Comparison of ENCODE assay signal across 16 cellular contexts in the genomic region with DNA sequence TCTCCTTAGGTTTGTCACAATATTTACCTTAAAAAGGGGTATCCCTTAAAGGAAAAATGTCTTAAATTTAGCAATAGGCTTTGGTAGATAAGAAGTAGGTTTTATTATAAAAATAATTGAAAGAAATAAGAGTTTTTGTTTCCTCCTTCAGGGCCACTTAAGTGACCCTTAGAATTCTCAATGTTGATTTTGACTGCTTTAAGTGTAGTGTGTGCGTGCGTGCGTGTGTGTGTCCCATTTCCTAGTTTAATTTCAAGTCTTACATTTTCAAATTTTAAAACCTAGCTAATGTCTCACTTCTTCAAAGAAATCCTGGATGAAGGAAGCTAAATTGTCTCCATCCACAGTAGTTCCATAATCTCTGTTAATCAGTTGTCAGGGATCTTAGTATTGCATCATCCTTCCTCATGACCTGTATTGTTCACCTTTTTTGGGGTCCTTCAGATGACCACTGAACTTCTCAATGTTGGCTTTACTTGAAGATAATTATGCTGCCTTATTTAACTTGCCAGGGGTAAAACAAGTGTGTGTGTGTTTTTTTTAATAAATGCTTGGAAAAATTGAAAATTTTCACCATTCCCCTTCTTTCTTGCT. TPM values are rescaled to one million over a fixed set of nuclear protein-coding genes. Genes with fewer than 3 reads are reported as not detected.
DNase-seq lines count a peak whose midpoint lies in the region; ATAC-seq and TF ChIP-seq lines count a peak whose summit lies in the region.
"Had no signal": no experiment of that assay in that cellular context is flagged by ENCODE, and none has a peak within 500 bp of the region (broad histone marks: within the 10 kb centered on the region; RNA-seq: fewer than 3 reads in every experiment).

No MANE protein-coding gene starts in this region.

- H3K4me2 ChIP-seq in IMR-90 (ENCODE audit: low read depth, low read length) (no peak overlapping the region), H9 (ENCODE audit: insufficient read depth, insufficient read length, low read length) (no peak overlapping the region)
- H3K4me2 ChIP-seq: BLaER1 had no signal

- BruUV-seq in IMR-90 (replicated peaks; lab: Mats Ljungman, UMichigan) = no TSS peak

- H3K4me3 Mint-ChIP-seq in activated CD4-positive, alpha-beta T cell treated with anti-CD3 and anti-CD28 coated beads for 36 hours = no peak overlapping the region
- no peak overlapping the region for H3K4me3 Mint-ChIP-seq in activated CD4-positive, alpha-beta T cell treated with anti-CD3 and anti-CD28 coated beads, Interleukin-2, amount 10 ng/mL, durations not matched to agents 24 days and 14 days
- no peak overlapping the region for H3K4me3 Mint-ChIP-seq in H9
- H3K4me3 Mint-ChIP-seq: CD8-positive, alpha-beta memory T cell had no signal

- H3T11ph ChIP-seq in H9 (ENCODE audit: low read length) = no peak overlapping the region

- H2BK15ac ChIP-seq in IMR-90 (ENCODE audit: low read depth, low read length) (no peak overlapping the region), H9 (ENCODE audit: low read depth, low read length) (no peak overlapping the region)

- H3K4me1 ChIP-seq in IMR-90 (ENCODE audit: control insufficient read depth, insufficient read depth, low read length) (no peaks in the 10 kb centered on the region), lung (ENCODE audit: control insufficient read depth in 2 of 2, insufficient read depth in 2 of 2, low read length in 2 of 2) (no peaks in the 10 kb centered on the region), upper lobe of right lung (no peaks in the 10 kb centered on the region), H9 (ENCODE audit: insufficient read depth, low read length) (no peaks in the 10 kb centered on the region)
- H3K4me1 ChIP-seq: BLaER1, Caco-2 had no signal

- no peak for TF ChIP-seq POLR2A in IMR-90 (IDR thresholded peaks at IDR 0.05; ENCODE audit: low read depth, low read length)

- no peak overlapping the region for H3K9ac ChIP-seq in IMR-90 (ENCODE audit: low read depth, low read length)
- H3K9ac ChIP-seq in H9 (ENCODE audit: extremely low read depth, insufficient read length, low read length) = no peak overlapping the region
- H3K9ac ChIP-seq: BLaER1 had no signal

- H4K5ac ChIP-seq in IMR-90 (ENCODE audit: low read depth, low read length) (no peak overlapping the region), H9 (ENCODE audit: insufficient read length, low read depth, low read length) (no peak overlapping the region)

- H3K18ac ChIP-seq in IMR-90 (ENCODE audit: low read depth, low read length) (no peak overlapping the region), H9 (ENCODE audit: insufficient read length, low read depth, low read length) (no peak overlapping the region)

- H2AK9ac ChIP-seq in IMR-90 (replicated peaks; ENCODE audit: low read depth, low read length, poor library complexity) = no peak overlapping the region

- peak overlapping the region; percentile 10 for H3K27ac Mint-ChIP-seq in activated CD4-positive, alpha-beta T cell treated with anti-CD3 and anti-CD28 coated beads for 36 hours
- H3K27ac Mint-ChIP-seq in activated CD4-positive, alpha-beta T cell treated with anti-CD3 and anti-CD28 coated beads, Interleukin-2, amount 10 ng/mL, durations not matched to agents 24 days and 14 days = no peak overlapping the region
- H3K27ac Mint-ChIP-seq in H9 = peak overlapping the region in 1 of 3 experiments; percentile 53; a peak in 1 of 7 replicates
- H3K27ac Mint-ChIP-seq: CD8-positive, alpha-beta memory T cell had no signal

- no peak for ATAC-seq in activated CD4-positive, alpha-beta T cell treated with anti-CD3 and anti-CD28 coated beads for 36 hours
- no peak for ATAC-seq in IMR-90 (ENCODE audit: low read depth)
- peak; percentile 62 for ATAC-seq in lung (ENCODE audit: insufficient read depth, low FRiP score)
- ATAC-seq in upper lobe of right lung = peak; percentile 36
- ATAC-seq: HCT116 had no signal

- H2BK12ac ChIP-seq in H9 (ENCODE audit: insufficient read length, low read depth, low read length) = no peak overlapping the region

- no peaks in the 10 kb centered on the region for H3K23me2 ChIP-seq in H9 (ENCODE audit: insufficient read length, low read depth, low read length, poor library complexity, severe bottlenecking)

- no peak overlapping the region for H2BK5ac ChIP-seq in IMR-90 (ENCODE audit: low read depth, low read length, poor library complexity, severe bottlenecking)
- H2BK5ac ChIP-seq in H9 (ENCODE audit: insufficient read length, low read length) = no peak overlapping the region

- no peaks in the 10 kb centered on the region for H3K79me2 ChIP-seq in H9 (ENCODE audit: insufficient read depth, low read length)

- in situ Hi-C loops in IMR-90 (cut with MboI; ENCODE audit: low sequenced_read_pairs) = no loop called here

- CTCF ChIA-PET in activated CD4-positive, alpha-beta T cell treated with anti-CD3 and anti-CD28 coated beads for 36 hours (lab: Charles Lee) = interaction anchor here (0.8 kb wide), 1 partner anchor 36 kb away, joined by 3 read pairs; no protein-coding TSS in a partner anchor
- CTCF ChIA-PET in IMR-90 (lab: Yijun Ruan, JAX) = no interaction called here

- H3K14ac ChIP-seq in IMR-90 (replicated peaks; ENCODE audit: low read depth, low read length) (no peak overlapping the region), H9 (ENCODE audit: insufficient read depth, low read length) (no peak overlapping the region)

- H3K56ac ChIP-seq in IMR-90 (ENCODE audit: extremely low read depth, insufficient read depth, low read length) (no peak overlapping the region), H9 (ENCODE audit: insufficient read length, low read depth, low read length) (no peak overlapping the region)

- no peak overlapping the region for H4K91ac ChIP-seq in IMR-90 (ENCODE audit: insufficient read depth, low read depth, low read length)
- H4K91ac ChIP-seq in H9 (ENCODE audit: insufficient read length, low read depth, low read length) = no peak overlapping the region

- H2AFZ ChIP-seq in IMR-90 (replicated peaks; ENCODE audit: low read length, poor library complexity) (no peak overlapping the region), H9 (ENCODE audit: low read length) (no peak overlapping the region)

- H3K23ac ChIP-seq in IMR-90 (ENCODE audit: low read depth, low read length) = no peak overlapping the region
- H3K23ac ChIP-seq in H9 (ENCODE audit: insufficient read length, low read depth, low read length) = no peak overlapping the region

- H3K36me3 Mint-ChIP-seq in activated CD4-positive, alpha-beta T cell treated with anti-CD3 and anti-CD28 coated beads for 36 hours (ENCODE audit: low read depth) = no peaks in the 10 kb centered on the region
- no peaks in the 10 kb centered on the region for H3K36me3 Mint-ChIP-seq in activated CD4-positive, alpha-beta T cell treated with anti-CD3 and anti-CD28 coated beads, Interleukin-2, amount 10 ng/mL, durations not matched to agents 24 days and 14 days (ENCODE audit: low read depth)
- peaks cover 0 to 6% (median 2%) of the 10 kb centered on the region in 3 experiments; a peak in 2 of 7 replicates for H3K36me3 Mint-ChIP-seq in H9 (ENCODE audit: insufficient read depth in 1 of 3, low read depth in 3 of 3)
- H3K36me3 Mint-ChIP-seq: CD8-positive, alpha-beta memory T cell had no signal

- H3K27me3 Mint-ChIP-seq in activated CD4-positive, alpha-beta T cell treated with anti-CD3 and anti-CD28 coated beads for 36 hours = no peaks in the 10 kb centered on the region
- peaks cover 9% of the 10 kb centered on the region for H3K27me3 Mint-ChIP-seq in activated CD4-positive, alpha-beta T cell treated with anti-CD3 and anti-CD28 coated beads, Interleukin-2, amount 10 ng/mL, durations not matched to agents 24 days and 14 days
- no peaks in the 10 kb centered on the region; the same call in 1 of the 2 replicates for H3K27me3 Mint-ChIP-seq in H9 (ENCODE audit: low read depth)

- H3K9me1 ChIP-seq in IMR-90 (ENCODE audit: insufficient read depth, low read length) = no peaks in the 10 kb centered on the region

- H3K4ac ChIP-seq in IMR-90 (ENCODE audit: low read depth, low read length) = no peak overlapping the region
- H3K4ac ChIP-seq in H9 (ENCODE audit: low read depth, low read length) = no peak overlapping the region

- intact Hi-C loops in activated CD4-positive, alpha-beta T cell treated with anti-CD3 and anti-CD28 coated beads for 36 hours (cut with DNase I, micrococcal nuclease) = no loop called here
- intact Hi-C loops in activated CD4-positive, alpha-beta T cell treated with anti-CD3 and anti-CD28 coated beads, Interleukin-2, amount 10 ng/mL, durations not matched to agents 24 days and 14 days (cut with micrococcal nuclease) = no loop called here
- intact Hi-C loops in IMR-90 (cut with micrococcal nuclease) = no loop called here
- intact Hi-C loops in upper lobe of right lung (cut with DNase I) = no loop called here

- H4K8ac ChIP-seq in IMR-90 (ENCODE audit: low read depth in 2 of 2, low read length in 2 of 2) (no peak overlapping the region), H9 (replicated peaks; ENCODE audit: insufficient read length, low read depth, low read length) (no peak overlapping the region)

- H3K27me3 ChIP-seq in IMR-90 (ENCODE audit: control insufficient read depth, insufficient read depth, low read length) = no peaks in the 10 kb centered on the region
- H3K27me3 ChIP-seq in lung (ENCODE audit: control insufficient read depth, insufficient read depth) = no peaks in the 10 kb centered on the region
- H3K27me3 ChIP-seq in upper lobe of right lung = no peaks in the 10 kb centered on the region
- no peaks in the 10 kb centered on the region for H3K27me3 ChIP-seq in H9 (ENCODE audit: insufficient read depth, low read length)
- H3K27me3 ChIP-seq: BLaER1 had no signal

- peaks cover 4% of the 10 kb centered on the region for H3K9me3 Mint-ChIP-seq in activated CD4-positive, alpha-beta T cell treated with anti-CD3 and anti-CD28 coated beads for 36 hours (ENCODE audit: low read depth)
- peaks cover 6% of the 10 kb centered on the region for H3K9me3 Mint-ChIP-seq in activated CD4-positive, alpha-beta T cell treated with anti-CD3 and anti-CD28 coated beads, Interleukin-2, amount 10 ng/mL, durations not matched to agents 24 days and 14 days
- peaks cover 3% of the 10 kb centered on the region in 2 experiments; a peak in 3 of 5 replicates for H3K9me3 Mint-ChIP-seq in H9

- H2BK120ac ChIP-seq in IMR-90 (ENCODE audit: low read depth, low read length) (no peak overlapping the region), H9 (ENCODE audit: low read depth, low read length, poor library complexity, severe bottlenecking) (no peak overlapping the region)

- POLR2A ChIA-PET in activated CD4-positive, alpha-beta T cell treated with anti-CD3 and anti-CD28 coated beads for 36 hours (lab: Charles Lee) = interaction anchor here (0.7 kb wide), 1 partner anchor 1427 kb away, joined by 5 read pairs; no protein-coding TSS in a partner anchor
- POLR2A ChIA-PET in IMR-90 (lab: Charles Lee; ENCODE audit: unreplicated experiment) = no interaction called here

- no peaks in the 10 kb centered on the region for H4K20me1 ChIP-seq in IMR-90 (ENCODE audit: insufficient read depth, low read length)
- H4K20me1 ChIP-seq in H9 (ENCODE audit: control insufficient read depth, insufficient read depth, insufficient read length) = no peaks in the 10 kb centered on the region
- H4K20me1 ChIP-seq: BLaER1 had no signal

- no peak for TF ChIP-seq RAD21 in IMR-90 (IDR thresholded peaks at IDR 0.05; ENCODE audit: low read length)

- H3K4me3 ChIP-seq in IMR-90 (ENCODE audit: insufficient read depth, low read depth, low read length) = no peak overlapping the region
- no peak overlapping the region for H3K4me3 ChIP-seq in lung
- H3K4me3 ChIP-seq in upper lobe of right lung = no peak overlapping the region
- H3K4me3 ChIP-seq: BLaER1 had no signal

- no CpG with 5 or more reads among the region's 3 CpGs for WGBS in IMR-90 (ENCODE audit: extremely low coverage in 2 of 2, insufficient read length in 1 of 2), 2 experiments
- WGBS in lung, 2 donors = 65 to 88% methylated on average over 3 of the region's 3 CpGs
- WGBS in H9 (ENCODE audit: extremely low coverage, insufficient read length, low lambda C conversion rate) = no CpG with 5 or more reads among the region's 3 CpGs

- TF ChIP-seq CTCF in IMR-90 (conservative IDR thresholded peaks at IDR 0.05; ENCODE audit: low read depth, low read length) (no peak), lung (IDR thresholded peaks at IDR 0.05; ENCODE audit: control extremely low read depth, extremely low read depth) (no peak), upper lobe of right lung (IDR thresholded peaks at IDR 0.05) (no peak), H9 (conservative IDR thresholded peaks at IDR 0.05) (no peak)

- H2BK20ac ChIP-seq in IMR-90 (ENCODE audit: low read depth, low read length) (no peak overlapping the region), H9 (ENCODE audit: low read depth, low read length, poor library complexity, severe bottlenecking) (no peak overlapping the region)

- H3K9me3 ChIP-seq in IMR-90 (ENCODE audit: control insufficient read depth, insufficient read depth, low read length) = no peaks in the 10 kb centered on the region
- H3K9me3 ChIP-seq in lung (ENCODE audit: control insufficient read depth in 2 of 2, insufficient read depth in 1 of 2, low read length in 1 of 2) = peaks cover 0 to 1% of the 10 kb centered on the region in 2 donors
- peaks cover 7% of the 10 kb centered on the region for H3K9me3 ChIP-seq in upper lobe of right lung
- no peaks in the 10 kb centered on the region for H3K9me3 ChIP-seq in H9 (ENCODE audit: control insufficient read depth, low read depth, low read length)
- H3K9me3 ChIP-seq: Caco-2 had no signal

- dilution Hi-C loops in IMR-90 (cut with HindIII; ENCODE audit: low sequenced_read_pairs, unreplicated experiment) = no loop called here

- H3K4me1 Mint-ChIP-seq in activated CD4-positive, alpha-beta T cell treated with anti-CD3 and anti-CD28 coated beads for 36 hours = no peaks in the 10 kb centered on the region
- H3K4me1 Mint-ChIP-seq in activated CD4-positive, alpha-beta T cell treated with anti-CD3 and anti-CD28 coated beads, Interleukin-2, amount 10 ng/mL, durations not matched to agents 24 days and 14 days = peaks cover 2% of the 10 kb centered on the region
- H3K4me1 Mint-ChIP-seq in H9 = peaks cover 16% of the 10 kb centered on the region in 2 experiments
- H3K4me1 Mint-ChIP-seq: CD8-positive, alpha-beta memory T cell had no signal

- no peaks in the 10 kb centered on the region for H3K79me1 ChIP-seq in IMR-90 (ENCODE audit: low read depth in 1 of 2, low read length in 2 of 2)
- H3K79me1 ChIP-seq in H9 (ENCODE audit: insufficient read depth, low read depth, low read length, poor library complexity, severe bottlenecking) = no peaks in the 10 kb centered on the region

- DNase-seq in activated CD4-positive, alpha-beta T cell treated with anti-CD3 and anti-CD28 coated beads for 36 hours = no peak
- DNase-seq in activated CD4-positive, alpha-beta T cell treated with anti-CD3 and anti-CD28 coated beads, Interleukin-2, amount 10 ng/mL, durations not matched to agents 24 days and 14 days = no peak
- DNase-seq in IMR-90 = no peak
- no peak for DNase-seq in lung (ENCODE audit: low spot score)
- DNase-seq in upper lobe of right lung = no peak
- DNase-seq in caudate nucleus (lab: John Stamatoyannopoulos, UW) = no peak
- DNase-seq in H9 = no peak
- DNase-seq: 8988T; AML-193; Caco-2; CD8-positive, alpha-beta memory T cell; DND-41; GDM1 had no signal

- H3K36me3 ChIP-seq in IMR-90 (ENCODE audit: control insufficient read depth, insufficient read depth, low read length) (no peaks in the 10 kb centered on the region), lung (ENCODE audit: control insufficient read depth in 2 of 2, insufficient read depth in 2 of 2, low read length in 2 of 2) (no peaks in the 10 kb centered on the region), upper lobe of right lung (no peaks in the 10 kb centered on the region)
- H3K36me3 ChIP-seq: BLaER1 had no signal

- no peak overlapping the region for H2AK5ac ChIP-seq in IMR-90 (ENCODE audit: low read depth, low read length)
- H2AK5ac ChIP-seq in H9 (ENCODE audit: insufficient read length, low read length) = no peak overlapping the region

- H3K27ac ChIP-seq in IMR-90 (ENCODE audit: insufficient read depth, low read length) = no peak overlapping the region
- no peak overlapping the region for H3K27ac ChIP-seq in lung (ENCODE audit: low read depth in 1 of 2, low read length in 1 of 2)
- no peak overlapping the region for H3K27ac ChIP-seq in upper lobe of right lung
- H3K27ac ChIP-seq in caudate nucleus (ENCODE audit: low read depth, low read length) = no peak overlapping the region
- no peak overlapping the region for H3K27ac ChIP-seq in H9 (ENCODE audit: insufficient read length, low read depth, low read length)
- H3K27ac ChIP-seq: BLaER1, HL-60 had no signal

RNA-seq across cellular contexts. Expression of a gene that starts 50.7 kb away (rescaled TPM):
- total RNA-seq in activated CD4-positive, alpha-beta T cell treated with anti-CD3 and anti-CD28 coated beads for 36 hours = 10 to 100 TPM; 45.5 to 56.4 TPM
- 36.8 and 41.4 TPM in 2 replicates for total RNA-seq in activated CD4-positive, alpha-beta T cell treated with anti-CD3 and anti-CD28 coated beads, Interleukin-2, amount 10 ng/mL, durations not matched to agents 24 days and 14 days
- total RNA-seq in IMR-90 (2012; rRNA removed) = 22.4 and 28.1 TPM in 2 replicates
- 17.5 and 18.1 TPM in 2 replicates for polyA plus RNA-seq in IMR-90 (2012; rRNA removed)
- polyA plus RNA-seq in IMR-90 (2012; cell fraction: cytosol; rRNA removed) = 6.0 and 9.4 TPM in 2 replicates
- polyA plus RNA-seq in IMR-90 (2012; cell fraction: nucleus; rRNA removed; ENCODE audit: low replicate concordance) = 5.7 and 34.9 TPM in 2 replicates
- total RNA-seq in lung = 10 to 100 TPM; 23.0 to 27.9 TPM
- 10 to 100 TPM in 1 of 2 donors, 1 to 10 TPM in 1; 9.7 to 15.0 TPM for polyA plus RNA-seq in lung
- 18.6 TPM for total RNA-seq in upper lobe of right lung
- 28.6 and 31.5 TPM in 2 replicates for total RNA-seq in H9 (2021)

Comparison
In these comparisons a context has a peak if more than half of its experiments do, and no peak if none do; other contexts are left out.
1. ATAC-seq: peak in lung (single experiment) and upper lobe of right lung (single experiment); none in activated CD4-positive, alpha-beta T cell treated with anti-CD3 and anti-CD28 coated beads for 36 hours (single experiment) and IMR-90 (single experiment).